14 cellular contexts compared by ENCODE assay signal in the genomic region with DNA sequence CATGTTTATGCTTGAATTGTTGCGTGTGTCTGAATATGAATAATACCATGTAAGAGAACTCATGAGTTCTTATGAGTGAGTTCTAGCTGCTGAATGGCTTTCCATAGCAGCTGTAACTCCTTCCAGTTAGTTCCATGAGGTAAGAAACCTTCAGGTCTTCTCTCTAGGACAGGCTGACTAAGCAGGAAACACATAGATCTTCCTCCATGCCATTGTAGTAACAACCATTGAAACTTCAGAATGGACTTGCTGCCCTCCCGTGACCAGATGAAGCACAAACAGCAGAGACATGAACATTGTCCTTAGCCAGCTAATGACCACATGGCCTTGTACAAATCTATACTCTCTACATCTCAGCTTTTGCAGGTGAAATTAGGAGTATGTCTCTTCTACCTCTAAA.
A peak's percentile ranks its signal among the peaks of the same experiment; 100 is the strongest.
DNase-seq lines count a peak whose midpoint lies in the region; ATAC-seq and TF ChIP-seq lines count a peak whose summit lies in the region.
"Had no signal": no experiment of that assay in that cellular context is flagged by ENCODE, and none has a peak within 500 bp of the region (broad histone marks: within the 10 kb centered on the region; RNA-seq: fewer than 3 reads in every experiment).

No MANE protein-coding gene starts in this region.

- peaks cover 55% of the 10 kb centered on the region for H3K9me3 ChIP-seq in BLaER1
- H3K9me3 ChIP-seq in WERI-Rb-1 (ENCODE audit: severe bottlenecking), result no peaks in the 10 kb centered on the region
- H3K9me3 ChIP-seq: HAP-1, stomach had no signal

- no peak overlapping the region for H3K27ac Mint-ChIP-seq in stimulated activated memory B cell treated with anti-CD40 and anti-IgM and Interleukin-4, amounts not matched to agents 10 μg/mL and 1 μg/mL and 100 μg/mL, for 72 hours
- H3K27ac Mint-ChIP-seq: CD4-positive, alpha-beta memory T cell; IgD-negative memory B cell had no signal

- no peak overlapping the region for H3K4me3 ChIP-seq in BLaER1
- no peak overlapping the region for H3K4me3 ChIP-seq in HL-60 (replicated peaks; ENCODE audit: insufficient read depth, low read length)
- no peak overlapping the region for H3K4me3 ChIP-seq in WERI-Rb-1 (ENCODE audit: low read depth, low read length)
- H3K4me3 ChIP-seq: HAP-1, stomach had no signal

- ATAC-seq in stimulated activated memory B cell treated with anti-CD40 and anti-IgM and Interleukin-4, amounts not matched to agents 10 μg/mL and 1 μg/mL and 100 μg/mL, for 72 hours, result no peak
- ATAC-seq in esophagus mucosa, result no peak

- H3K36me3 Mint-ChIP-seq in stimulated activated memory B cell treated with anti-CD40 and anti-IgM and Interleukin-4, amounts not matched to agents 10 μg/mL and 1 μg/mL and 100 μg/mL, for 72 hours, result no peaks in the 10 kb centered on the region
- H3K36me3 Mint-ChIP-seq: CD4-positive, alpha-beta memory T cell; IgD-negative memory B cell had no signal

- no peak overlapping the region for H3K9ac ChIP-seq in BLaER1

- no peaks in the 10 kb centered on the region; the same call in 1 of the 2 replicates for H4K20me1 ChIP-seq in BLaER1

- H3K4me2 ChIP-seq in BLaER1, result peak overlapping the region; percentile 19; the same call in 1 of the 2 replicates

- H3K4me3 Mint-ChIP-seq in stimulated activated memory B cell treated with anti-CD40 and anti-IgM and Interleukin-4, amounts not matched to agents 10 μg/mL and 1 μg/mL and 100 μg/mL, for 72 hours, result no peak overlapping the region
- H3K4me3 Mint-ChIP-seq: CD4-positive, alpha-beta memory T cell; IgD-negative memory B cell had no signal

- peak in 1 of 2 experiments; percentile 53 for DNase-seq in HL-60 (ENCODE audit: low read depth in 1 of 2, low spot score in 1 of 2)
- DNase-seq in WERI-Rb-1, result no peak
- DNase-seq in hepatic stellate cell (ENCODE audit: low spot score), result peak; percentile 2
- no peak for DNase-seq in central memory CD4-positive, alpha-beta T cell
- no peak for DNase-seq in nucleus accumbens (lab: John Stamatoyannopoulos, UW)
- DNase-seq: amygdala; CD4-positive, alpha-beta memory T cell; NCI-H2171; stomach had no signal

- H3K27ac ChIP-seq in BLaER1 (no peak overlapping the region), HL-60 (replicated peaks) (no peak overlapping the region), WERI-Rb-1 (no peak overlapping the region)
- H3K27ac ChIP-seq: stomach had no signal

- H3K36me3 ChIP-seq in BLaER1 (peaks cover 55% of the 10 kb centered on the region; the same call in 1 of the 2 replicates), WERI-Rb-1 (no peaks in the 10 kb centered on the region)
- H3K36me3 ChIP-seq: HAP-1, stomach had no signal

- H3K27me3 ChIP-seq in BLaER1 (no peaks in the 10 kb centered on the region), HL-60 (ENCODE audit: insufficient read depth, poor library complexity, severe bottlenecking) (no peaks in the 10 kb centered on the region), WERI-Rb-1 (ENCODE audit: insufficient read depth, low read depth, severe bottlenecking) (no peaks in the 10 kb centered on the region)
- H3K27me3 ChIP-seq: stomach had no signal

- no peaks in the 10 kb centered on the region for H3K4me1 Mint-ChIP-seq in stimulated activated memory B cell treated with anti-CD40 and anti-IgM and Interleukin-4, amounts not matched to agents 10 μg/mL and 1 μg/mL and 100 μg/mL, for 72 hours
- H3K4me1 Mint-ChIP-seq: CD4-positive, alpha-beta memory T cell; IgD-negative memory B cell had no signal

- peaks cover 53% of the 10 kb centered on the region for H3K4me1 ChIP-seq in BLaER1
- H3K4me1 ChIP-seq: HAP-1, stomach had no signal

- TF ChIP-seq CTCF in HL-60 (IDR thresholded peaks at IDR 0.05; ENCODE audit: insufficient read depth, low read length) (peak; percentile 22), WERI-Rb-1 (IDR thresholded peaks at IDR 0.05; ENCODE audit: low read depth, low read length) (peak; percentile 13; the same call in 1 of the 2 replicates)

- H3K27me3 Mint-ChIP-seq in stimulated activated memory B cell treated with anti-CD40 and anti-IgM and Interleukin-4, amounts not matched to agents 10 μg/mL and 1 μg/mL and 100 μg/mL, for 72 hours, result no peaks in the 10 kb centered on the region
- H3K27me3 Mint-ChIP-seq: CD4-positive, alpha-beta memory T cell; IgD-negative memory B cell had no signal

- no peaks in the 10 kb centered on the region for H3K9me3 Mint-ChIP-seq in stimulated activated memory B cell treated with anti-CD40 and anti-IgM and Interleukin-4, amounts not matched to agents 10 μg/mL and 1 μg/mL and 100 μg/mL, for 72 hours
